ENCODE assay signal across 18 cellular contexts in the genomic region with DNA sequence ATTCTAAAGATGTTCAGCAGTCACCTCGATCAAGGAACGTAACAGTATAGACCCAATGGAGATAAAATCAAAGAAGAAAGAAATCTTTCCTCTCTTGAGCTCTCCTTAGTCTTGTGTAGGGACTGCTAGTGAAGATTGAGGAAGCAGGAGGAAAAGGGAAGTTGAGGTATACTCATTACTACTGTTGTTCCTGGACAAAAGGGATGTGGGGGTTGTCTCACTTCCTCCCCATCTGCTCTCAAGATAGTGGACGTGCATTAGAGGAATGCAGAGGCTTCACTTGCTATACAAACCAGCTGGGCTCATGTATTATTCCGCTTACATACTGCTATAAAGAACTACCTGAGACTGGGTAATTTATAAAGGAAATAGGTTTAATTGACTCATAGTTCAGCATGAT.
DNase-seq lines count a peak whose midpoint lies in the region; ATAC-seq and TF ChIP-seq lines count a peak whose summit lies in the region.
"Had no signal": no experiment of that assay in that cellular context is flagged by ENCODE, and none has a peak within 500 bp of the region (broad histone marks: within the 10 kb centered on the region; RNA-seq: fewer than 3 reads in every experiment).

No MANE protein-coding gene starts in this region.

- CTCF ChIA-PET in MCF 10A (lab: Yijun Ruan, JAX): no interaction called here

- intact Hi-C loops in MCF 10A (cut with micrococcal nuclease) (no loop called here), left colon (cut with DNase I, micrococcal nuclease) (no loop called here)

- H3K27ac Mint-ChIP-seq in MCF 10A (ENCODE audit: low read depth, unreplicated experiment): no peak overlapping the region
- H3K27ac Mint-ChIP-seq: CD8-positive, alpha-beta T cell; GM23338; T-helper 2 cell treated with Interferon-gamma antibody and Interleukin-4, amounts not matched to agents 5 μg/mL and 100 μg/mL, for 36 hours had no signal

- H3K4me3 Mint-ChIP-seq in MCF 10A (ENCODE audit: unreplicated experiment): no peak overlapping the region
- H3K4me3 Mint-ChIP-seq: CD8-positive, alpha-beta T cell; GM23338; T-helper 2 cell treated with Interferon-gamma antibody and Interleukin-4, amounts not matched to agents 5 μg/mL and 100 μg/mL, for 36 hours had no signal

- TF ChIP-seq CTCF in MCF 10A (IDR thresholded peaks at IDR 0.05; ENCODE audit: unreplicated experiment): no peak

- no peaks in the 10 kb centered on the region for H3K9me3 Mint-ChIP-seq in MCF 10A (ENCODE audit: unreplicated experiment)
- H3K9me3 Mint-ChIP-seq: GM23338 had no signal

- POLR2A ChIA-PET in MCF 10A (lab: Yijun Ruan, JAX): no interaction called here

- no peaks in the 10 kb centered on the region for H3K27me3 Mint-ChIP-seq in MCF 10A (ENCODE audit: insufficient read depth, unreplicated experiment)

- H3K36me3 Mint-ChIP-seq in MCF 10A (ENCODE audit: insufficient read depth, unreplicated experiment): no peaks in the 10 kb centered on the region
- H3K36me3 Mint-ChIP-seq: CD8-positive, alpha-beta T cell had no signal

- ATAC-seq in left colon: no peak
- ATAC-seq: CD8-positive, alpha-beta T cell; GM23338; HepG2 had no signal

- DNase-seq in GF-D8 (lab: John Stamatoyannopoulos, UW) (peak; percentile 48), MV-4-11 (lab: John Stamatoyannopoulos, UW) (peak; percentile 84), SKM-1 treated with dmso at 0.1 percent for 144 hours (lab: John Stamatoyannopoulos, UW; ENCODE audit: unreplicated experiment) (peak; percentile 62), pons (ENCODE audit: low spot score) (peak; percentile 38), MCF 10A (ENCODE audit: unreplicated experiment) (no peak), left colon (no peak), foreskin melanocyte (no peak)
- DNase-seq: BE2C; CD8-positive, alpha-beta T cell; MM.1S; NCI-H1436 treated with DMSO at 0.1 percent for 48 hours; NCI-H2081; NCI-H510A; NCI-H82; SJCRH30 had no signal

- no peaks in the 10 kb centered on the region for H3K4me1 Mint-ChIP-seq in MCF 10A (ENCODE audit: insufficient read depth, unreplicated experiment)
- H3K4me1 Mint-ChIP-seq: GM23338 had no signal

- BruUV-seq in MCF 10A (replicated peaks; lab: Mats Ljungman, UMichigan): no TSS peak

Comparison
In these comparisons a context has a peak if more than half of its experiments do, and no peak if none do; other contexts are left out.
1. DNase-seq: peak in GF-D8 (single experiment), MV-4-11 (single experiment), SKM-1 treated with dmso at 0.1 percent for 144 hours (single experiment) and pons (single experiment); none in MCF 10A (single experiment), left colon (0 of 2) and foreskin melanocyte (single experiment).